Comparison of ENCODE assay signal across 20 cellular contexts in genomic region chr6:111013144-111013905, GRCh38. TPM values are rescaled to one million over a fixed set of nuclear protein-coding genes. Genes with fewer than 3 reads are reported as not detected.
DNase-seq lines count a peak whose midpoint lies in the region; ATAC-seq lines count a peak whose summit lies in the region.
"Had no signal": no experiment of that assay in that cellular context is flagged by ENCODE, and none has a peak within 500 bp of the region (broad histone marks: within the 10 kb centered on the region; RNA-seq: fewer than 3 reads in every experiment).

No MANE protein-coding gene starts in this region.

- H3K27me3 Mint-ChIP-seq in activated CD8-positive, alpha-beta memory T cell treated with anti-CD3 and anti-CD28 coated beads, Interleukin-2, amount 10 ng/mL, durations not matched to agents 7 days and 5 days, result no peaks in the 10 kb centered on the region
- H3K27me3 Mint-ChIP-seq: activated T-cell treated with anti-CD3 and anti-CD28 coated beads, Interleukin-2, amount 50 U/mL, for 24 hours had no signal

- CTCF ChIA-PET in activated CD8-positive, alpha-beta memory T cell treated with anti-CD3 and anti-CD28 coated beads, Interleukin-2, amount 10 ng/mL, durations not matched to agents 7 days and 5 days (lab: Charles Lee), result interaction anchor here (0.9 to 5.6 kb wide), 2 partner anchors 196 kb away, joined by 3 to 52 read pairs; no protein-coding TSS in a partner anchor

- peaks cover 4% of the 10 kb centered on the region for H3K4me1 Mint-ChIP-seq in activated CD8-positive, alpha-beta memory T cell treated with anti-CD3 and anti-CD28 coated beads, Interleukin-2, amount 10 ng/mL, durations not matched to agents 7 days and 5 days

- no peak overlapping the region for H3K4me3 Mint-ChIP-seq in activated CD8-positive, alpha-beta memory T cell treated with anti-CD3 and anti-CD28 coated beads, Interleukin-2, amount 10 ng/mL, durations not matched to agents 7 days and 5 days
- H3K4me3 Mint-ChIP-seq: activated T-cell treated with anti-CD3 and anti-CD28 coated beads, Interleukin-2, amount 50 U/mL, for 24 hours had no signal

- DNase-seq in AG08396 (ENCODE audit: low spot score) (peak; percentile 20), NCI-H1048 (lab: John Stamatoyannopoulos, UW) (peak; percentile 70), NCI-H748 treated with DMSO at 0.1 percent for 48 hours (lab: John Stamatoyannopoulos, UW) (peak; percentile 71), fibroblast of peridontal ligament (ENCODE audit: extremely low read depth) (peak; percentile 30), DMS114 treated with DMSO at 0.1 percent for 48 hours (lab: John Stamatoyannopoulos, UW; ENCODE audit: unreplicated experiment) (no peak), HT-29 (ENCODE audit: low spot score) (no peak)
- no peak for DNase-seq in activated CD8-positive, alpha-beta memory T cell treated with anti-CD3 and anti-CD28 coated beads, Interleukin-2, amount 10 ng/mL, durations not matched to agents 7 days and 5 days
- DNase-seq: activated naive CD4-positive, alpha-beta T cell treated with anti-CD3 and anti-CD28 coated beads, Interleukin-2, amount 50 U/mL, for 16 hours; activated T-cell treated with anti-CD3 and anti-CD28 coated beads, Interleukin-2, amount 50 U/mL, for 24 hours; Caco-2; dorsolateral prefrontal cortex; erythroblast; GDM1; NCI-H1930; occipital lobe; stimulated activated CD4-positive, alpha-beta T cell treated with anti-CD3 and anti-CD28 coated beads, Interleukin-2, amount 100 ng/mL, for 48 hours; SW 1271; uterus had no signal

- H3K9me3 Mint-ChIP-seq in activated CD8-positive, alpha-beta memory T cell treated with anti-CD3 and anti-CD28 coated beads, Interleukin-2, amount 10 ng/mL, durations not matched to agents 7 days and 5 days (ENCODE audit: low read depth), result no peaks in the 10 kb centered on the region
- H3K9me3 Mint-ChIP-seq: activated T-cell treated with anti-CD3 and anti-CD28 coated beads, Interleukin-2, amount 50 U/mL, for 24 hours had no signal

- H3K27ac Mint-ChIP-seq in activated CD8-positive, alpha-beta memory T cell treated with anti-CD3 and anti-CD28 coated beads, Interleukin-2, amount 10 ng/mL, durations not matched to agents 7 days and 5 days, result no peak overlapping the region
- H3K27ac Mint-ChIP-seq: activated T-cell treated with anti-CD3 and anti-CD28 coated beads, Interleukin-2, amount 50 U/mL, for 24 hours had no signal

- no peak for ATAC-seq in HG03439 (IDR thresholded peaks at IDR 0.05; ENCODE audit: unreplicated experiment)
- ATAC-seq in activated CD8-positive, alpha-beta memory T cell treated with anti-CD3 and anti-CD28 coated beads, Interleukin-2, amount 10 ng/mL, durations not matched to agents 7 days and 5 days, result no peak
- ATAC-seq: sciatic nerve had no signal

- H3K36me3 Mint-ChIP-seq in activated CD8-positive, alpha-beta memory T cell treated with anti-CD3 and anti-CD28 coated beads, Interleukin-2, amount 10 ng/mL, durations not matched to agents 7 days and 5 days, result peaks cover 32% of the 10 kb centered on the region

RNA-seq across cellular contexts. Expression of gene RPF2, which starts 31.5 kb away (rescaled TPM):
- total RNA-seq in HT-29 (2014; rRNA removed; shearing (Covaris generic)), result 14.7 and 15.1 TPM in 2 replicates
- total RNA-seq in activated CD8-positive, alpha-beta memory T cell treated with anti-CD3 and anti-CD28 coated beads, Interleukin-2, amount 10 ng/mL, durations not matched to agents 7 days and 5 days, result 10 to 100 TPM; 26.4 to 32.6 TPM

RNA-seq across cellular contexts. Expression of gene GTF3C6, which starts 54.8 kb away (rescaled TPM):
- total RNA-seq in HT-29 (2014; rRNA removed; shearing (Covaris generic)), result 26.7 and 31.3 TPM in 2 replicates
- total RNA-seq in activated CD8-positive, alpha-beta memory T cell treated with anti-CD3 and anti-CD28 coated beads, Interleukin-2, amount 10 ng/mL, durations not matched to agents 7 days and 5 days, result 100 to 1,000 TPM in 1 of 2 experiments, 10 to 100 TPM in 1; 84.6 to 123 TPM

Comparison
In these comparisons a context has a peak if more than half of its experiments do, and no peak if none do; other contexts are left out.
1. DNase-seq: peak in AG08396 (single experiment), NCI-H1048 (single experiment), NCI-H748 treated with DMSO at 0.1 percent for 48 hours (single experiment) and fibroblast of peridontal ligament (single experiment); none in DMS114 treated with DMSO at 0.1 percent for 48 hours (single experiment), HT-29 (single experiment) and activated CD8-positive, alpha-beta memory T cell treated with anti-CD3 and anti-CD28 coated beads, Interleukin-2, amount 10 ng/mL, durations not matched to agents 7 days and 5 days (single experiment).